ENCODE assay signal across 8 cellular contexts in the genomic region with DNA sequence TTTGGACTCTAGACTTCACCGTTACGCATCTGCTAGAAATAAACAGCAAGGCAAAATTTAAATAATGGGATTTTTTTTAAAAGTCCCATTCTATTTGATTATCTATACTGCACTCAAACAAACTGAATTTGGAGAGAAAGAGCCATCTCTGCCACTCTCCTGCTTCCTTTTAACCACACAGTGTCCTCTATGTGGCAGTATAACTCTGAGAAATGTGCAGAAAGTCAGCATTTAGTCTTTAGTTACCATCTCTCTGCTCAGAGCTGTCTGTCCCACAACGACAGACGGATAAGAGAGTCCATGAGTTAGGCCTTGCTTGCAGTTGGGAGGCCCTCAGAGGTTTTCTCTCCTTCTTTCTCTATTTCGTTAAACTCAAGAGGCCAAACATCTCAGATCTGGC. TPM values are rescaled to one million over a fixed set of nuclear protein-coding genes. Genes with fewer than 3 reads are reported as not detected.
A peak's percentile ranks its signal among the peaks of the same experiment; 100 is the strongest.
DNase-seq lines count a peak whose midpoint lies in the region; ATAC-seq and TF ChIP-seq lines count a peak whose summit lies in the region.

No MANE protein-coding gene starts in this region.

- in situ Hi-C loops in GM23248 (cut with MboI) = no loop called here

- H3K4me2 ChIP-seq in GM23248 (ENCODE audit: unreplicated experiment) = no peak overlapping the region
- no peak overlapping the region for H3K4me2 ChIP-seq in osteoblast (ENCODE audit: insufficient read depth, low read length)

- no peaks in the 10 kb centered on the region for H3K9me2 ChIP-seq in GM23248 (ENCODE audit: insufficient read depth)

- H3K79me2 ChIP-seq in GM23248 (ENCODE audit: insufficient read depth) = no peaks in the 10 kb centered on the region
- H3K79me2 ChIP-seq in osteoblast (ENCODE audit: insufficient read depth, low read length) = no peaks in the 10 kb centered on the region

- WGBS in GM23248 (ENCODE audit: low coverage in 1 of 2, low lambda C conversion rate in 2 of 2, missing lambda C conversion rate in 2 of 2), 2 experiments = 48 to 51% methylated on average over 5 of the region's 5 CpGs

- H4K20me1 ChIP-seq in GM23248 (ENCODE audit: insufficient read depth) (no peaks in the 10 kb centered on the region), osteoblast (ENCODE audit: insufficient read depth, low read length) (no peaks in the 10 kb centered on the region)

- DNase-seq in GM23248 = peak; percentile 9
- peak; percentile 20 for DNase-seq in NCI-H69 (lab: John Stamatoyannopoulos, UW)
- no peak for DNase-seq in dorsolateral prefrontal cortex
- DNase-seq in osteoblast (ENCODE audit: insufficient read length, low spot score, missing footprints) = no peak
- DNase-seq in GOT3 (lab: John Stamatoyannopoulos, UW) = no peak
- no peak for DNase-seq in GM19240 (ENCODE audit: insufficient read length, low spot score)
- DNase-seq in 8988T = no peak

- no peak overlapping the region for H3K27ac ChIP-seq in GM23248
- H3K27ac ChIP-seq in dorsolateral prefrontal cortex = no peak overlapping the region
- H3K27ac ChIP-seq in osteoblast (ENCODE audit: low read depth, low read length) = no peak overlapping the region

- intact Hi-C loops in dorsolateral prefrontal cortex (cut with DNase I) = loop anchor here in 1 of 2 donors (10.0 kb wide), 1 partner anchor 281 kb away; no protein-coding TSS in a partner anchor

- no peaks in the 10 kb centered on the region for H3F3A ChIP-seq in GM23248 (ENCODE audit: insufficient read depth)

- H3K9ac ChIP-seq in GM23248 = no peak overlapping the region

- ATAC-seq in GM18511 (IDR thresholded peaks at IDR 0.05; ENCODE audit: unreplicated experiment) = no peak

- H3K9me3 ChIP-seq in GM23248 (ENCODE audit: low read depth) = no peaks in the 10 kb centered on the region
- H3K9me3 ChIP-seq in osteoblast (ENCODE audit: low read depth, low read length) = no peaks in the 10 kb centered on the region

- H3K4me1 ChIP-seq in GM23248 (ENCODE audit: insufficient read depth) = no peaks in the 10 kb centered on the region
- no peaks in the 10 kb centered on the region for H3K4me1 ChIP-seq in osteoblast (ENCODE audit: insufficient read depth, low read length)

- H2AFZ ChIP-seq in GM23248 (no peak overlapping the region), osteoblast (ENCODE audit: low read length) (no peak overlapping the region)

- TF ChIP-seq CTCF in dorsolateral prefrontal cortex (IDR thresholded peaks at IDR 0.05 in 54 of 56, conservative IDR thresholded peaks at IDR 0.05 in 2 of 56; ENCODE audit: low read depth in 1 of 56, partially characterized antibody in 56 of 56) (peak in 54 of 56 donors; percentile 17 to 70 (median 44)), osteoblast (IDR thresholded peaks at IDR 0.05; ENCODE audit: extremely low read depth, low read depth, low read length) (peak; percentile 51)

- no peak overlapping the region for H3K4me3 ChIP-seq in GM23248
- H3K4me3 ChIP-seq in dorsolateral prefrontal cortex = no peak overlapping the region
- H3K4me3 ChIP-seq in osteoblast (ENCODE audit: insufficient read depth, low read length) = no peak overlapping the region

- H3K36me3 ChIP-seq in GM23248 (ENCODE audit: low read depth) (no peaks in the 10 kb centered on the region), osteoblast (ENCODE audit: insufficient read depth, low read length) (no peaks in the 10 kb centered on the region)

- H3K27me3 ChIP-seq in GM23248 (replicated peaks; ENCODE audit: insufficient read depth) = peaks cover 12% of the 10 kb centered on the region; the same call in 1 of the 2 replicates
- no peaks in the 10 kb centered on the region for H3K27me3 ChIP-seq in dorsolateral prefrontal cortex
- peaks cover 8% of the 10 kb centered on the region for H3K27me3 ChIP-seq in osteoblast (ENCODE audit: insufficient read depth, low read length)

RNA-seq across cellular contexts. Expression of a gene that starts 21.2 kb away (rescaled TPM):
- total RNA-seq in GM23248 (2014; rRNA removed; shearing (Covaris generic)) = not detected in 2 replicates
- polyA plus RNA-seq in GM23248 (2016; fragmentation: Nextera tagmentation; extraction: Ambion mirVana) = not detected in 2 replicates
- 10 to 100 TPM in 50 of 120 experiments, 1 to 10 TPM in 70; 3.1 to 15.6 (median 9.5) TPM for total RNA-seq in dorsolateral prefrontal cortex
- total RNA-seq in osteoblast = not detected in 2 replicates

Comparison
In these comparisons a context has a peak if more than half of its experiments do, and no peak if none do; other contexts are left out.
1. DNase-seq: peak in GM23248 (single experiment) and NCI-H69 (single experiment); none in dorsolateral prefrontal cortex (0 of 10), osteoblast (single experiment), GOT3 (single experiment), GM19240 (single experiment) and 8988T (single experiment).